Comparison of ENCODE assay signal across 23 cellular contexts in genomic region chr3:130948374-130948773, GRCh38. TPM values are rescaled to one million over a fixed set of nuclear protein-coding genes. Genes with fewer than 3 reads are reported as not detected.
A peak's percentile ranks its signal among the peaks of the same experiment; 100 is the strongest.
DNase-seq lines count a peak whose midpoint lies in the region; ATAC-seq, FAIRE-seq and TF ChIP-seq lines count a peak whose summit lies in the region.
"Had no signal": no experiment of that assay in that cellular context is flagged by ENCODE, and none has a peak within 500 bp of the region (broad histone marks: within the 10 kb centered on the region; RNA-seq: fewer than 3 reads in every experiment).

No MANE protein-coding gene starts in this region.

- H3K9ac ChIP-seq in PC-3 (ENCODE audit: low read length) (no peak overlapping the region), kidney (ENCODE audit: low read length in 2 of 2) (no peak overlapping the region)

- H3F3A ChIP-seq in PC-3 (ENCODE audit: low read length, unreplicated experiment), result no peaks in the 10 kb centered on the region

- 0 out of 2 replicates have a peak overlapping the region, but pooled peaks have one; percentile 10 for H3K4me2 ChIP-seq in PC-3 (ENCODE audit: low read length)
- H3K4me2 ChIP-seq: GM23338 had no signal

- BruUV-seq in PC-3 (replicated peaks; lab: Mats Ljungman, UMichigan), result no TSS peak
- no TSS peak for BruUV-seq in A673 (replicated peaks; lab: Mats Ljungman, UMichigan)

- H3K9me3 ChIP-seq in PC-3 (ENCODE audit: low read length) (no peaks in the 10 kb centered on the region), kidney (ENCODE audit: control insufficient read depth in 1 of 2, low read length in 2 of 2) (no peaks in the 10 kb centered on the region), thyroid gland (no peaks in the 10 kb centered on the region), A673 (ENCODE audit: low read depth, low read length, poor library complexity, severe bottlenecking) (peaks cover 10% of the 10 kb centered on the region)
- H3K9me3 ChIP-seq: BE2C had no signal

- no peaks in the 10 kb centered on the region for H4K20me1 ChIP-seq in PC-3 (ENCODE audit: low read length)

- peaks cover 3% of the 10 kb centered on the region for H3K9me3 Mint-ChIP-seq in activated CD4-positive, alpha-beta T cell treated with anti-CD3 and anti-CD28 coated beads, Interleukin-2, amount 10 ng/mL, durations not matched to agents 7 days and 5 days
- H3K9me3 Mint-ChIP-seq: GM23338 had no signal

- H3K9me2 ChIP-seq in PC-3 (replicated peaks; ENCODE audit: low read length), result no peaks in the 10 kb centered on the region

- peak; percentile 29 for FAIRE-seq in kidney (lab: Jason Lieb, UNC)
- FAIRE-seq: GM12891, H54 had no signal

- peaks cover 9% of the 10 kb centered on the region for H3K4me1 Mint-ChIP-seq in activated CD4-positive, alpha-beta T cell treated with anti-CD3 and anti-CD28 coated beads, Interleukin-2, amount 10 ng/mL, durations not matched to agents 7 days and 5 days

- ATAC-seq in PC-3 (no peak), GM21528 (IDR thresholded peaks at IDR 0.05; ENCODE audit: low FRiP score, unreplicated experiment) (no peak)
- ATAC-seq: GM23338, HCT116 had no signal

- H2AFZ ChIP-seq in PC-3 (ENCODE audit: low read length), result no peak overlapping the region
- H2AFZ ChIP-seq: GM23338 had no signal

- DNase-seq in activated CD4-positive, alpha-beta T cell treated with anti-CD3 and anti-CD28 coated beads, Interleukin-2, amount 10 ng/mL, durations not matched to agents 7 days and 5 days, result no peak
- DNase-seq in activated CD4-positive, alpha-beta T cell treated with anti-CD3 and anti-CD28 coated beads, Interleukin-2, amount 50 U/mL, for 48 hours, result no peak
- DNase-seq in PC-3 (no peak), kidney (no peak), thyroid gland (no peak), A673 (ENCODE audit: low spot score) (no peak), NCI-H2081 (lab: John Stamatoyannopoulos, UW) (no peak)
- DNase-seq: ACHN; BE2C; C1 segment of cervical spinal cord; CD8-positive, alpha-beta memory T cell; COR-L47; DMS 273 treated with DMSO at 0.1 percent for 48 hours; DMS53; DND-41 had no signal

- peak overlapping the region; percentile 15 for H3K27ac Mint-ChIP-seq in activated CD4-positive, alpha-beta T cell treated with anti-CD3 and anti-CD28 coated beads, Interleukin-2, amount 10 ng/mL, durations not matched to agents 7 days and 5 days
- H3K27ac Mint-ChIP-seq: GM23338 had no signal

- TF ChIP-seq POLR2A in thyroid gland (IDR thresholded peaks at IDR 0.05), result no peak

- no peak overlapping the region for H3K4me3 Mint-ChIP-seq in activated CD4-positive, alpha-beta T cell treated with anti-CD3 and anti-CD28 coated beads, Interleukin-2, amount 10 ng/mL, durations not matched to agents 7 days and 5 days
- H3K4me3 Mint-ChIP-seq: CD4-positive, CD25-positive, alpha-beta regulatory T cell; CD8-positive, alpha-beta memory T cell; GM23338 had no signal

- peak overlapping the region; percentile 41 for H3K27ac ChIP-seq in PC-3 (ENCODE audit: low read length)
- H3K27ac ChIP-seq in kidney (ENCODE audit: low read depth in 2 of 2, low read length in 2 of 2), result no peak overlapping the region
- H3K27ac ChIP-seq in thyroid gland, result no peak overlapping the region
- H3K27ac ChIP-seq in A673 (ENCODE audit: low read depth, low read length, poor library complexity, severe bottlenecking), result no peak overlapping the region
- H3K27ac ChIP-seq: 22Rv1, HL-60 had no signal

- WGBS in thyroid gland, 2 donors, result 94 to 96% methylated on average over 1 of the region's 1 CpG

- H3K36me3 Mint-ChIP-seq in activated CD4-positive, alpha-beta T cell treated with anti-CD3 and anti-CD28 coated beads, Interleukin-2, amount 10 ng/mL, durations not matched to agents 7 days and 5 days (ENCODE audit: low read depth), result peaks cover 53% of the 10 kb centered on the region

- no peaks in the 10 kb centered on the region for H3K27me3 Mint-ChIP-seq in activated CD4-positive, alpha-beta T cell treated with anti-CD3 and anti-CD28 coated beads, Interleukin-2, amount 10 ng/mL, durations not matched to agents 7 days and 5 days
- H3K27me3 Mint-ChIP-seq: CD4-positive, CD25-positive, alpha-beta regulatory T cell; CD8-positive, alpha-beta memory T cell had no signal

- H3K79me2 ChIP-seq in PC-3 (ENCODE audit: low read length), result 0 out of 2 replicates have a peak, but pooled peaks cover 3% of the 10 kb centered on the region

- H3K36me3 ChIP-seq in PC-3 (ENCODE audit: low read depth, low read length), result peaks cover 16% of the 10 kb centered on the region
- peaks cover 5% of the 10 kb centered on the region in 2 donors for H3K36me3 ChIP-seq in kidney (ENCODE audit: control insufficient read depth in 1 of 2, insufficient read depth in 2 of 2, low read length in 2 of 2)
- peaks cover 0 to 15% of the 10 kb centered on the region in 2 donors for H3K36me3 ChIP-seq in thyroid gland
- peaks cover 30% of the 10 kb centered on the region for H3K36me3 ChIP-seq in A673 (ENCODE audit: insufficient read depth, low read length, poor library complexity, severe bottlenecking)

- H3K4me3 ChIP-seq in PC-3 (ENCODE audit: low read length) (no peak overlapping the region), kidney (ENCODE audit: low read length in 2 of 2) (no peak overlapping the region), thyroid gland (replicated peaks in 1 of 3) (no peak overlapping the region), A673 (ENCODE audit: low read depth, low read length, poor library complexity, severe bottlenecking) (no peak overlapping the region)
- H3K4me3 ChIP-seq: GM23338 had no signal

- POLR2A ChIA-PET in activated CD4-positive, alpha-beta T cell treated with anti-CD3 and anti-CD28 coated beads, Interleukin-2, amount 10 ng/mL, durations not matched to agents 7 days and 5 days (lab: Charles Lee), result no interaction called here
- POLR2A ChIA-PET in PC-3 (lab: Charles Lee; ENCODE audit: unreplicated experiment), result no interaction called here
- POLR2A ChIA-PET in A673 (lab: Charles Lee; ENCODE audit: low non-redundant PET), result no interaction called here

- CTCF ChIA-PET in activated CD4-positive, alpha-beta T cell treated with anti-CD3 and anti-CD28 coated beads, Interleukin-2, amount 10 ng/mL, durations not matched to agents 7 days and 5 days (lab: Charles Lee), result interaction anchor here (0.6 to 0.7 kb wide), 2 partner anchors 162 to 202 kb away, joined by 3 read pairs; no protein-coding TSS in a partner anchor
- CTCF ChIA-PET in PC-3 (lab: Charles Lee) (no interaction called here), A673 (lab: Charles Lee) (no interaction called here)

- TF ChIP-seq CTCF in PC-3 (conservative IDR thresholded peaks at IDR 0.05; ENCODE audit: low read depth, low read length) (no peak), kidney (IDR thresholded peaks at IDR 0.05; ENCODE audit: borderline replicate concordance, extremely low read depth, insufficient read depth) (no peak), thyroid gland (IDR thresholded peaks at IDR 0.05) (no peak), A673 (conservative IDR thresholded peaks at IDR 0.05; ENCODE audit: low read depth, low read length) (no peak)

- intact Hi-C loops in PC-3 (cut with micrococcal nuclease), result no loop called here
- intact Hi-C loops in kidney (cut with DNase I), result no loop called here
- intact Hi-C loops in thyroid gland (cut with DNase I), result no loop called here
- intact Hi-C loops in A673 (cut with micrococcal nuclease; ENCODE audit: unreplicated experiment), result no loop called here

- H3K27me3 ChIP-seq in PC-3 (ENCODE audit: low read length) (no peaks in the 10 kb centered on the region), thyroid gland (no peaks in the 10 kb centered on the region), A673 (replicated peaks; ENCODE audit: insufficient read depth, low read depth, low read length, poor library complexity) (no peaks in the 10 kb centered on the region)
- H3K27me3 ChIP-seq: BE2C had no signal

- H3K4me1 ChIP-seq in PC-3 (ENCODE audit: insufficient read depth, low read length), result peaks cover 10% of the 10 kb centered on the region
- H3K4me1 ChIP-seq in kidney (ENCODE audit: control insufficient read depth in 1 of 2, insufficient read depth in 1 of 2, low read depth in 1 of 2, low read length in 2 of 2), result no peaks in the 10 kb centered on the region
- H3K4me1 ChIP-seq in thyroid gland, result no peaks in the 10 kb centered on the region
- H3K4me1 ChIP-seq in A673 (ENCODE audit: insufficient read depth, low read length, poor library complexity, severe bottlenecking), result no peaks in the 10 kb centered on the region
- H3K4me1 ChIP-seq: BE2C had no signal

RNA-seq across cellular contexts. Expression of gene ATP2C1, which starts 54.5 kb away (rescaled TPM):
- 10 to 100 TPM; 58.4 to 58.5 TPM for total RNA-seq in activated CD4-positive, alpha-beta T cell treated with anti-CD3 and anti-CD28 coated beads, Interleukin-2, amount 10 ng/mL, durations not matched to agents 7 days and 5 days
- 34.0 and 49.1 TPM in 2 replicates for total RNA-seq in PC-3 (2014; rRNA removed)
- total RNA-seq in kidney, result 102 TPM
- polyA plus RNA-seq in kidney (ENCODE audit: insufficient read depth, low read depth, low replicate concordance), result 46.8 TPM
- 10 to 100 TPM; 58.9 to 89.2 (median 62.0) TPM for total RNA-seq in thyroid gland
- total RNA-seq in A673 (2021), result 70.3 and 75.9 TPM in 2 replicates
